In the genomic region with DNA sequence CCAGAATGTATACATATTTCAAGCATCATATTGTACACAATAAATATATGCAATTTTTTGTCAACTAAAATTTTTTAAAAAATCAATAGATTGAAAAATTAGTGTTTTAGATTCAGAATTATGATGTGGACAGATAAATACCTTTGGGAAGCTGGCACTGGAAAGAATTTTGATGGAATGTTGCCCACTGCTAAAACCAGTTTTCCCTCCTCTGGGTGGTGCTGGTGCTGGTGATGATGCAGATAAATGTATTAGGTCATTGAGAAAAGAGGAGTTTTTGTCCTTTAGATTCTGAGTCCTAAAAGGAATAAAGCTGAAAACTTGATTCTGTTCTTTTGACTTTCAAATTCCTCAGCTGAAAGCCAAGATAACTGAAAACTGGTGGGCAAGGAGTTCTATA, we compare ENCODE assay signal across 24 cellular contexts. TPM values are rescaled to one million over a fixed set of nuclear protein-coding genes. Genes with fewer than 3 reads are reported as not detected.
DNase-seq lines count a peak whose midpoint lies in the region; ATAC-seq, FAIRE-seq and TF ChIP-seq lines count a peak whose summit lies in the region.
"Had no signal": no experiment of that assay in that cellular context is flagged by ENCODE, and none has a peak within 500 bp of the region (broad histone marks: within the 10 kb centered on the region; RNA-seq: fewer than 3 reads in every experiment).

No MANE protein-coding gene starts in this region.

- no peak overlapping the region for H4K12ac ChIP-seq in trophoblast cell (ENCODE audit: low read depth, low read length)

- H2AK5ac ChIP-seq in trophoblast cell (ENCODE audit: low read length), result no peak overlapping the region

- no peak overlapping the region for H3K14ac ChIP-seq in trophoblast cell (ENCODE audit: low read length)

- H3K27ac ChIP-seq in PC-3 (ENCODE audit: low read length) (no peak overlapping the region), trophoblast cell (ENCODE audit: low read depth, low read length) (no peak overlapping the region), upper lobe of right lung (no peak overlapping the region), substantia nigra (ENCODE audit: low read depth, low read length, poor library complexity, severe bottlenecking) (no peak overlapping the region)
- H3K27ac ChIP-seq: BLaER1 treated with 17β-estradiol and CSF1 and Interleukin-3, amounts not matched to agents 10 nM and 100 nM; C4-2B had no signal

- no peak overlapping the region for H3K4me3 ChIP-seq in PC-3 (ENCODE audit: low read length)
- H3K4me3 ChIP-seq in trophoblast cell (ENCODE audit: low read depth, low read length), result no peak overlapping the region
- no peak overlapping the region for H3K4me3 ChIP-seq in upper lobe of right lung
- H3K4me3 ChIP-seq: BLaER1 treated with 17β-estradiol and CSF1 and Interleukin-3, amounts not matched to agents 10 nM and 100 nM; GM12878 had no signal

- H3K4ac ChIP-seq in trophoblast cell (ENCODE audit: low read depth, low read length), result no peak overlapping the region

- intact Hi-C loops in PC-3 (cut with micrococcal nuclease) (no loop called here), upper lobe of right lung (cut with DNase I) (no loop called here)

- no peaks in the 10 kb centered on the region for H3K9me2 ChIP-seq in PC-3 (replicated peaks; ENCODE audit: low read length)

- no peak for FAIRE-seq in HTR-8/SVneo (lab: Jason Lieb, UNC)
- FAIRE-seq: GM12878, GM12892, GM18507 had no signal

- no peaks in the 10 kb centered on the region for H3K79me1 ChIP-seq in trophoblast cell (ENCODE audit: low read length)

- no peak overlapping the region for H3K23ac ChIP-seq in trophoblast cell (ENCODE audit: low read length)

- no peak overlapping the region for H2BK12ac ChIP-seq in trophoblast cell (ENCODE audit: low read length)

- no peaks in the 10 kb centered on the region for H4K20me1 ChIP-seq in PC-3 (ENCODE audit: low read length)
- H4K20me1 ChIP-seq: BLaER1 treated with 17β-estradiol and CSF1 and Interleukin-3, amounts not matched to agents 10 nM and 100 nM had no signal

- POLR2A ChIA-PET in PC-3 (lab: Charles Lee; ENCODE audit: unreplicated experiment), result no interaction called here

- H3K79me2 ChIP-seq in PC-3 (ENCODE audit: low read length) (no peaks in the 10 kb centered on the region), trophoblast cell (ENCODE audit: control insufficient read depth, insufficient read depth, low read length, poor library complexity) (no peaks in the 10 kb centered on the region)

- no peak overlapping the region for H3K4me2 ChIP-seq in PC-3 (ENCODE audit: low read length)
- no peak overlapping the region for H3K4me2 ChIP-seq in trophoblast cell (ENCODE audit: low read length)
- H3K4me2 ChIP-seq: BLaER1 treated with 17β-estradiol and CSF1 and Interleukin-3, amounts not matched to agents 10 nM and 100 nM had no signal

- H3K18ac ChIP-seq in trophoblast cell (ENCODE audit: low read length), result no peak overlapping the region

- H2AFZ ChIP-seq in PC-3 (ENCODE audit: low read length) (no peak overlapping the region), trophoblast cell (ENCODE audit: insufficient read depth, low read length, poor library complexity) (no peak overlapping the region)

- BruUV-seq in PC-3 (replicated peaks; lab: Mats Ljungman, UMichigan), result no TSS peak

- DNase-seq in HTR-8/SVneo (ENCODE audit: insufficient read length, low spot score) (peak; percentile 3), PC-3 (peak; percentile 55), trophoblast cell (peak; percentile 53 to 79), upper lobe of right lung (no peak), substantia nigra (lab: John Stamatoyannopoulos, UW) (no peak)
- DNase-seq: 8988T; ACHN; AML-193; Caco-2; CD4-positive, alpha-beta T cell; CD8-positive, alpha-beta T cell; DMS 273 treated with DMSO at 0.1 percent for 48 hours; DMS153; DMS53; DMS79; DND-41; EL; GDM1 had no signal

- CTCF ChIA-PET in PC-3 (lab: Charles Lee), result no interaction called here

- no peaks in the 10 kb centered on the region; the same call in 1 of the 2 replicates for H3K4me1 ChIP-seq in PC-3 (ENCODE audit: insufficient read depth, low read length)
- peaks cover 0 to 2% of the 10 kb centered on the region in 2 experiments for H3K4me1 ChIP-seq in trophoblast cell (ENCODE audit: control insufficient read depth in 1 of 2, insufficient read depth in 2 of 2, low read length in 2 of 2)
- H3K4me1 ChIP-seq in upper lobe of right lung, result no peaks in the 10 kb centered on the region

- H4K8ac ChIP-seq in trophoblast cell (ENCODE audit: low read depth, low read length), result no peak overlapping the region

- no peaks in the 10 kb centered on the region for H3K27me3 ChIP-seq in PC-3 (ENCODE audit: low read length)
- no peaks in the 10 kb centered on the region for H3K27me3 ChIP-seq in trophoblast cell (ENCODE audit: insufficient read depth, low read length)
- H3K27me3 ChIP-seq in upper lobe of right lung, result no peaks in the 10 kb centered on the region
- H3K27me3 ChIP-seq: BLaER1 treated with 17β-estradiol and CSF1 and Interleukin-3, amounts not matched to agents 10 nM and 100 nM had no signal

- H2BK120ac ChIP-seq in trophoblast cell (ENCODE audit: insufficient read depth, low read length, poor library complexity), result no peak overlapping the region

- no peaks in the 10 kb centered on the region for H3F3A ChIP-seq in PC-3 (ENCODE audit: low read length, unreplicated experiment)

- no peak for TF ChIP-seq CTCF in PC-3 (conservative IDR thresholded peaks at IDR 0.05; ENCODE audit: low read depth, low read length)
- no peak for TF ChIP-seq CTCF in upper lobe of right lung (IDR thresholded peaks at IDR 0.05)

- no peak overlapping the region for H3K9ac ChIP-seq in PC-3 (ENCODE audit: low read length)
- no peak overlapping the region for H3K9ac ChIP-seq in trophoblast cell (ENCODE audit: low read length)
- H3K9ac ChIP-seq: BLaER1 treated with 17β-estradiol and CSF1 and Interleukin-3, amounts not matched to agents 10 nM and 100 nM had no signal

- H4K91ac ChIP-seq in trophoblast cell (ENCODE audit: low read depth, low read length), result no peak overlapping the region

- ATAC-seq in PC-3, result no peak
- ATAC-seq in upper lobe of right lung, result no peak
- ATAC-seq in HG03045 (IDR thresholded peaks at IDR 0.05; ENCODE audit: unreplicated experiment), result no peak
- ATAC-seq: CD8-positive, alpha-beta T cell; GM12878 had no signal

- H3K9me3 ChIP-seq in PC-3 (ENCODE audit: low read length) (no peaks in the 10 kb centered on the region), trophoblast cell (ENCODE audit: insufficient read depth, low read depth, low read length) (no peaks in the 10 kb centered on the region), upper lobe of right lung (no peaks in the 10 kb centered on the region)
- H3K9me3 ChIP-seq: BLaER1 treated with 17β-estradiol and CSF1 and Interleukin-3, amounts not matched to agents 10 nM and 100 nM; Caco-2 had no signal

- H2BK5ac ChIP-seq in trophoblast cell (ENCODE audit: low read depth, low read length, poor library complexity), result no peak overlapping the region

- H3K36me3 ChIP-seq in PC-3 (ENCODE audit: low read depth, low read length), result no peaks in the 10 kb centered on the region
- no peaks in the 10 kb centered on the region for H3K36me3 ChIP-seq in trophoblast cell (ENCODE audit: control insufficient read depth in 1 of 2, insufficient read depth in 2 of 2, low read length in 2 of 2)
- H3K36me3 ChIP-seq in upper lobe of right lung, result no peaks in the 10 kb centered on the region
- H3K36me3 ChIP-seq: BLaER1 treated with 17β-estradiol and CSF1 and Interleukin-3, amounts not matched to agents 10 nM and 100 nM had no signal

RNA-seq across cellular contexts. Expression of gene SUCLG2, which starts 56.0 kb away (rescaled TPM):
- 20.2 and 22.3 TPM in 2 replicates for total RNA-seq in PC-3 (2014; rRNA removed)
- polyA plus RNA-seq in trophoblast cell (2013), result 22.7 and 24.4 TPM in 2 replicates
- 53.8 TPM for total RNA-seq in upper lobe of right lung

Comparison
In these comparisons a context has a peak if more than half of its experiments do, and no peak if none do; other contexts are left out.
1. DNase-seq: peak in HTR-8/SVneo (single experiment), PC-3 (single experiment) and trophoblast cell (2 of 2); none in upper lobe of right lung (single experiment) and substantia nigra (0 of 49).